ENCODE assay signal across 8 cellular contexts in genomic region chr5:154189819-154190651, GRCh38. TPM values are rescaled to one million over a fixed set of nuclear protein-coding genes. Genes with fewer than 3 reads are reported as not detected.
A peak's percentile ranks its signal among the peaks of the same experiment; 100 is the strongest.
DNase-seq lines count a peak whose midpoint lies in the region; FAIRE-seq and TF ChIP-seq lines count a peak whose summit lies in the region.

No MANE protein-coding gene starts in this region.

- H3K36me3 Mint-ChIP-seq in T-helper 2 cell treated with Interferon-gamma antibody and Interleukin-4, amounts not matched to agents 5 μg/mL and 100 μg/mL, for 36 hours (ENCODE audit: low read depth) = peaks cover 22% of the 10 kb centered on the region
- peaks cover 8% of the 10 kb centered on the region for H3K36me3 Mint-ChIP-seq in astrocyte (ENCODE audit: low read depth, unreplicated experiment)

- H3K27me3 ChIP-seq in MG63 (peaks cover 6% of the 10 kb centered on the region; the same call in 1 of the 2 replicates), astrocyte (ENCODE audit: insufficient read depth, low read length) (no peaks in the 10 kb centered on the region)

- H3K36me3 ChIP-seq in MG63 (peaks cover 2% of the 10 kb centered on the region; the same call in 1 of the 2 replicates), astrocyte (ENCODE audit: insufficient read depth, low read length) (peaks cover 4% of the 10 kb centered on the region)

- no peak overlapping the region for H3K27ac ChIP-seq in astrocyte (ENCODE audit: low read depth, low read length)

- H3K9ac ChIP-seq in astrocyte (ENCODE audit: low read length) = peak overlapping the region; percentile 85

- H3K4me3 ChIP-seq in MG63 (peak overlapping the region; percentile 81), astrocyte (ENCODE audit: insufficient read depth, low read depth, low read length) (peak overlapping the region; percentile 73), retinal pigment epithelial cell (ENCODE audit: low read length) (peak overlapping the region; percentile 78)

- TF ChIP-seq CTCF in astrocyte (IDR thresholded peaks at IDR 0.05; ENCODE audit: insufficient read depth, low read depth, low read length) (peak; percentile 15), retinal pigment epithelial cell (conservative IDR thresholded peaks at IDR 0.05; ENCODE audit: low read depth, low read length) (peak; percentile 56)

- H2AFZ ChIP-seq in astrocyte (ENCODE audit: low read depth, low read length) = peak overlapping the region; percentile 77

- peak overlapping the region; percentile 51 for H3K27ac Mint-ChIP-seq in T-helper 2 cell treated with Interferon-gamma antibody and Interleukin-4, amounts not matched to agents 5 μg/mL and 100 μg/mL, for 36 hours
- H3K27ac Mint-ChIP-seq in astrocyte (ENCODE audit: unreplicated experiment) = peak overlapping the region; percentile 54

- H3K4me3 Mint-ChIP-seq in T-helper 2 cell treated with Interferon-gamma antibody and Interleukin-4, amounts not matched to agents 5 μg/mL and 100 μg/mL, for 36 hours = peak overlapping the region; percentile 87
- peak overlapping the region; percentile 84 for H3K4me3 Mint-ChIP-seq in astrocyte (ENCODE audit: unreplicated experiment)

- TF ChIP-seq POLR2A in GM12891 (IDR thresholded peaks at IDR 0.05; ENCODE audit: low read depth, low read length) = 0 out of 2 replicates have a peak, but pooled peaks have one; percentile 2

- peak overlapping the region; percentile 94 for H3K4me2 ChIP-seq in astrocyte (ENCODE audit: low read length)

- H3K27me3 Mint-ChIP-seq in T-helper 2 cell treated with Interferon-gamma antibody and Interleukin-4, amounts not matched to agents 5 μg/mL and 100 μg/mL, for 36 hours (ENCODE audit: low read depth) = peaks cover 18% of the 10 kb centered on the region
- peaks cover 25% of the 10 kb centered on the region for H3K27me3 Mint-ChIP-seq in astrocyte (ENCODE audit: low read depth, unreplicated experiment)

- peaks cover 38% of the 10 kb centered on the region for H3K4me1 Mint-ChIP-seq in T-helper 2 cell treated with Interferon-gamma antibody and Interleukin-4, amounts not matched to agents 5 μg/mL and 100 μg/mL, for 36 hours (ENCODE audit: low read depth)
- peaks cover 37% of the 10 kb centered on the region for H3K4me1 Mint-ChIP-seq in astrocyte (ENCODE audit: low read depth, unreplicated experiment)

- peak; percentile 80 for FAIRE-seq in GM12891 (lab: Jason Lieb, UNC)
- FAIRE-seq in astrocyte (lab: Jason Lieb, UNC) = no peak

- H3K9me3 ChIP-seq in MG63 (no peaks in the 10 kb centered on the region), astrocyte (ENCODE audit: insufficient read depth, low read depth, low read length) (no peaks in the 10 kb centered on the region)

- H3K4me1 ChIP-seq in astrocyte (ENCODE audit: insufficient read depth, low read length) = peaks cover 45% of the 10 kb centered on the region

- DNase-seq in GM12891 (ENCODE audit: insufficient read length, low spot score) (peak; percentile 82), HCEC 1CT (peak; percentile 75), MG63 (peak; percentile 91), astrocyte (ENCODE audit: low read depth) (peak; percentile 47), hippocampal formation (lab: John Stamatoyannopoulos, UW) (peak; percentile 64 to 76), retinal pigment epithelial cell (ENCODE audit: low read depth) (no peak), NCI-H2107 treated with DMSO at 0.1 percent for 48 hours (lab: John Stamatoyannopoulos, UW; ENCODE audit: unreplicated experiment) (no peak)
- DNase-seq in T-helper 2 cell treated with Interferon-gamma antibody and Interleukin-4, amounts not matched to agents 5 μg/mL and 100 μg/mL, for 36 hours (ENCODE audit: low spot score) = peak; percentile 75

- H3K9me3 Mint-ChIP-seq in T-helper 2 cell treated with Interferon-gamma antibody and Interleukin-4, amounts not matched to agents 5 μg/mL and 100 μg/mL, for 36 hours = no peaks in the 10 kb centered on the region
- H3K9me3 Mint-ChIP-seq in astrocyte (ENCODE audit: unreplicated experiment) = peaks cover 3% of the 10 kb centered on the region

- H3K79me2 ChIP-seq in astrocyte (ENCODE audit: insufficient read depth, low read length) = peaks cover 42% of the 10 kb centered on the region

- H4K20me1 ChIP-seq in astrocyte (ENCODE audit: insufficient read depth, low read length) = peaks cover 46% of the 10 kb centered on the region

TF ChIP-seq in GM12891, 5 proteins besides CTCF, POLR2A, EP300 and RAD21:
- TF ChIP-seq POU2F2 (IDR thresholded peaks at IDR 0.05; ENCODE audit: low read depth, low read length) (peak; percentile 88; the same call in 1 of the 2 replicates), SPI1 (IDR thresholded peaks at IDR 0.05; ENCODE audit: low read depth, low read length) (no peak)

RNA-seq across cellular contexts. Expression of gene GALNT10, which starts 0.5 kb away (rescaled TPM):
- polyA plus RNA-seq in GM12891 (2012; ENCODE audit: low read depth, missing spikeins) = 10.5 TPM
- total RNA-seq in MG63 (2014; rRNA removed; shearing (Covaris generic); ENCODE audit: low replicate concordance) = 25.9 and 26.3 TPM in 2 replicates
- 96.1 and 118 TPM in 2 replicates for total RNA-seq in astrocyte

Comparison
In these comparisons a context has a peak if more than half of its experiments do, and no peak if none do; other contexts are left out.
1. DNase-seq: peak in GM12891 (single experiment), HCEC 1CT (single experiment), MG63 (single experiment), T-helper 2 cell treated with Interferon-gamma antibody and Interleukin-4, amounts not matched to agents 5 μg/mL and 100 μg/mL, for 36 hours (single experiment), astrocyte (single experiment) and hippocampal formation (2 of 2); none in retinal pigment epithelial cell (single experiment) and NCI-H2107 treated with DMSO at 0.1 percent for 48 hours (single experiment).
2. Peak in every context shown above with its lines, with median percentiles within 50 percentile points of each other: H3K4me3 ChIP-seq.